In the genomic region with DNA sequence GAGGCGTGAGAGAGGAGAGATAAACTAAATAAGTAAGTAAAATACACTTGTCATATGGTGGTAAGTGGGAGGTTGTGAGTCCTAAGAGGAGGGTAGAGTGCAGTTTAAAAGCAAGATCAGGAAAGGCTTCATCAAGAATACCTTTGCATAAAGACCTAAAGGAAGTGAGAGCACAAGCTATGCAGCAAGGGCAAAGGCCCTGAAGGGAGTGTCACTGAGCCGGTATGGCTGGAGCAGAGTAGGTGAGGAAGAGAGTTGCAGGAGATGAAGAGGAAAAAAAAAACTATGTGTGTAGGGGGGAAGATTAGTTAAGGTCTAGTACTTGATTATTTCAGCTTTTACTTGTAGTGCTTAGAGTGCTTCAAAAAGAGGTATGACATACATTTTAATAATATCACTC, we compare ENCODE assay signal across 26 cellular contexts.
"Had no signal": no experiment of that assay in that cellular context is flagged by ENCODE, and none has a peak within 500 bp of the region (broad histone marks: within the 10 kb centered on the region; RNA-seq: fewer than 3 reads in every experiment).

No MANE protein-coding gene starts in this region.

- ATAC-seq: effector memory CD8-positive, alpha-beta T cell; foreskin keratinocyte; gastroesophageal sphincter; heart left ventricle; left lung; left ventricle myocardium superior; lower lobe of right lung had no signal

- H3K27me3 ChIP-seq: colonic mucosa, esophagus muscularis mucosa, foreskin keratinocyte, gastroesophageal sphincter, heart left ventricle, hepatocyte, left lung had no signal

- H3K27ac Mint-ChIP-seq: dendritic cell treated with granulocyte-macrophage colony-stimulating factor and Interleukin-4, amounts not matched to agents 40 ng/mL and 50 ng/mL, for 4 days; effector memory CD8-positive, alpha-beta T cell; endodermal cell; immature natural killer cell; mesothelial cell of epicardium had no signal

- H3K4me3 Mint-ChIP-seq: dendritic cell treated with granulocyte-macrophage colony-stimulating factor and Interleukin-4, amounts not matched to agents 40 ng/mL and 50 ng/mL, for 4 days; effector memory CD8-positive, alpha-beta T cell; endodermal cell; immature natural killer cell; mesothelial cell of epicardium had no signal

- H3K4me3 ChIP-seq: colonic mucosa, esophagus muscularis mucosa, gastroesophageal sphincter, heart left ventricle, hepatocyte, left lung, lower lobe of right lung had no signal

- DNase-seq: cerebellar nuclear complex; colonic mucosa; cortex of kidney; effector CD8-positive, alpha-beta T cell; effector memory CD8-positive, alpha-beta T cell; endodermal cell; erythroblast; foreskin keratinocyte; heart left ventricle; hypothalamus; immature natural killer cell; islet precursor cell; kidney; kidney glomerular epithelial cell; left lung; left ventricle myocardium superior; lower lobe of right lung; mesenchymal stem cell had no signal

- H3K36me3 ChIP-seq: colonic mucosa, esophagus muscularis mucosa, gastroesophageal sphincter, heart left ventricle, left lung, lower lobe of right lung had no signal

- H3K27me3 Mint-ChIP-seq: dendritic cell treated with granulocyte-macrophage colony-stimulating factor and Interleukin-4, amounts not matched to agents 40 ng/mL and 50 ng/mL, for 4 days; effector memory CD8-positive, alpha-beta T cell had no signal

- H3K9me3 Mint-ChIP-seq: effector memory CD8-positive, alpha-beta T cell; immature natural killer cell had no signal

- H3K27ac ChIP-seq: colonic mucosa, epithelial cell of prostate, esophagus muscularis mucosa, foreskin keratinocyte, gastroesophageal sphincter, heart left ventricle, hepatocyte, left lung, lower lobe of right lung had no signal

- H3K4me1 Mint-ChIP-seq: endodermal cell, immature natural killer cell, mesothelial cell of epicardium had no signal

- H3K9me3 ChIP-seq: colonic mucosa, esophagus muscularis mucosa, gastroesophageal sphincter had no signal

- H3K4me1 ChIP-seq: colonic mucosa, foreskin keratinocyte, left lung, lower lobe of right lung had no signal

- FAIRE-seq: endometrium, frontal cortex, kidney had no signal
